Comparison of ENCODE assay signal across 26 cellular contexts in the genomic region with DNA sequence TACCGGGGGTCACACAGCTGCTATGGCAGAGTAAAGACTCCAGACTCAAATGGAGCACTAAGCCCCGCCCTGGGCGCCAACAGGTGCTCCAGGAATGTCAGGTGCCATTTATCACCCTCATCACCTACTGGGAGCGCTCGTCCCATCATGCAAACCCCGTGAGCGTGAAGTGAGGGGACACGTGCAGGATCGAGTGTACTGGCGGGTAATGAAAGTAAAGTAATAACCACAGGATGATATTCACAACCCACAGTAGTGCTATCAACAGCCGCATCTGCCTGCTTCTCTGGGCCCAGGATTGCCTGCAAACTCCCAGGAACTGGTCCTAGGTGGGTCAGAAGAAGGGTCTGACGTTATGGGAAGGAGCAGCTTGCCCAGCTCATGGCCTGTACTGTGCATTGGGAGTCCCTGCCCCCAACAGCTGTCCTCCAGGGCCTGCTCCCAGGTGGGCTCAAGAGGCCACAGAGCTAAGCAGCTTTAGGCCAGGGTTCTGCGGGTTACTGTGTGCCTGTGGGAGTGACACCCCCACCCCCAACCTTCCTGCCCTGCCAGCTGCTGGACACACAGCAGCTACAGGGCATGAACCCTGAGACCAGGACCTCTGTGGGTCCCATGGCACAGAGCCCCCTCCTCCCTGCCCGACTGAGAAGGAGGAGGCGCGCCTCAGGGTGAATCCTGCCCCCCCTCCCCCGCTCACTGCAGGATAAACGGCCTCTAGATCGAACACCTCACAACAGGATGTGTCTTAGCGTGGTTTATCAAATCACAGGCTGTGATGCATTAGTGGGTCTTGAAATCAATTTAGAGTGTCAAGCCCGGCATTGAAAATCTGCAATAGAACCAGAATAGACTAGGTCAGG.
"Had no signal": no experiment of that assay in that cellular context is flagged by ENCODE, and none has a peak within 500 bp of the region (broad histone marks: within the 10 kb centered on the region; RNA-seq: fewer than 3 reads in every experiment).

No MANE protein-coding gene starts in this region.

- H3K27ac Mint-ChIP-seq: activated CD4-positive, alpha-beta memory T cell treated with anti-CD3 and anti-CD28 coated beads for 36 hours; activated CD4-positive, alpha-beta T cell treated with anti-CD3 and anti-CD28 coated beads for 36 hours; activated naive CD4-positive, alpha-beta T cell treated with anti-CD3 and anti-CD28 coated beads, Interleukin-2, amount 50 U/mL, for 72 hours; activated T-helper 1 cell treated with anti-CD3 and anti-CD28 coated beads, Interleukin-12 subunit alpha, Interleukin-12 subunit beta, Interleukin-2, Interleukin-4 antibody, amounts not matched to agents 30 ng/mL and 10 ng/mL and 1 ng/mL, durations not matched to agents 14 hours and 24 hours and 36 hours; immature natural killer cell; memory B cell; naive B cell; stimulated activated effector memory CD8-positive, alpha-beta T cell treated with anti-CD3 and anti-CD28 coated beads, Interleukin-12 subunit alpha, Interleukin-12 subunit beta, amount 100 ng/mL, for 72 hours; WTC11 had no signal

- H3K4me3 Mint-ChIP-seq: activated CD4-positive, alpha-beta memory T cell treated with anti-CD3 and anti-CD28 coated beads for 36 hours; activated CD4-positive, alpha-beta T cell treated with anti-CD3 and anti-CD28 coated beads for 36 hours; activated T-helper 1 cell treated with anti-CD3 and anti-CD28 coated beads, Interleukin-12 subunit alpha, Interleukin-12 subunit beta, Interleukin-2, Interleukin-4 antibody, amounts not matched to agents 30 ng/mL and 10 ng/mL and 1 ng/mL, durations not matched to agents 14 hours and 24 hours and 36 hours; immature natural killer cell; memory B cell; naive B cell; stimulated activated effector memory CD8-positive, alpha-beta T cell treated with anti-CD3 and anti-CD28 coated beads, Interleukin-12 subunit alpha, Interleukin-12 subunit beta, amount 100 ng/mL, for 72 hours; WTC11 had no signal

- H3K4me1 Mint-ChIP-seq: activated CD4-positive, alpha-beta T cell treated with anti-CD3 and anti-CD28 coated beads for 36 hours; immature natural killer cell; naive B cell; stimulated activated effector memory CD8-positive, alpha-beta T cell treated with anti-CD3 and anti-CD28 coated beads, Interleukin-12 subunit alpha, Interleukin-12 subunit beta, amount 100 ng/mL, for 72 hours had no signal

- H3K4me1 ChIP-seq: adrenal gland, gastrocnemius medialis, parathyroid adenoma, stomach had no signal

- H3K4me3 ChIP-seq: adrenal gland, gastrocnemius medialis, mucosa of descending colon, sigmoid colon, stomach, vagina had no signal

- H3K9me3 ChIP-seq: adrenal gland, gastrocnemius medialis, mucosa of descending colon, neutrophil, sigmoid colon, stomach, vagina had no signal

- H3K27me3 Mint-ChIP-seq: activated CD4-positive, alpha-beta T cell treated with anti-CD3 and anti-CD28 coated beads for 36 hours had no signal

- H3K27me3 ChIP-seq: adrenal gland, neutrophil, sigmoid colon, vagina had no signal

- H3K36me3 ChIP-seq: adrenal gland, gastrocnemius medialis, neutrophil, sigmoid colon, stomach, vagina had no signal

- H3K9me3 Mint-ChIP-seq: activated CD4-positive, alpha-beta memory T cell treated with anti-CD3 and anti-CD28 coated beads for 36 hours; activated naive CD4-positive, alpha-beta T cell treated with anti-CD3 and anti-CD28 coated beads, Interleukin-2, amount 50 U/mL, for 72 hours; activated T-helper 1 cell treated with anti-CD3 and anti-CD28 coated beads, Interleukin-12 subunit alpha, Interleukin-12 subunit beta, Interleukin-2, Interleukin-4 antibody, amounts not matched to agents 30 ng/mL and 10 ng/mL and 1 ng/mL, durations not matched to agents 14 hours and 24 hours and 36 hours; immature natural killer cell; memory B cell; naive B cell; stimulated activated effector memory CD8-positive, alpha-beta T cell treated with anti-CD3 and anti-CD28 coated beads, Interleukin-12 subunit alpha, Interleukin-12 subunit beta, amount 100 ng/mL, for 72 hours; WTC11 had no signal

- H3K27ac ChIP-seq: adrenal gland, gastrocnemius medialis, neutrophil, parathyroid adenoma, sigmoid colon, stomach, vagina had no signal

- DNase-seq: activated CD4-positive, alpha-beta memory T cell treated with anti-CD3 and anti-CD28 coated beads for 36 hours; activated CD4-positive, alpha-beta T cell treated with anti-CD3 and anti-CD28 coated beads for 36 hours; activated gamma-delta T cell treated with Interleukin-2 at 50 U/mL for 16 hours; activated T-cell treated with anti-CD3 and anti-CD28 coated beads for 4 hours; adrenal gland; cerebellar nuclear complex; effector CD4-positive, alpha-beta T cell; gastrocnemius medialis; immature natural killer cell; kidney glomerular epithelial cell; left ventricle myocardium superior; mucosa of descending colon; naive B cell; sigmoid colon; stimulated activated CD4-positive, alpha-beta T cell treated with anti-CD3 and anti-CD28 coated beads, Interleukin-4, amount 100 ng/mL, for 24 hours; stomach; trophoblast cell had no signal

- H3K36me3 Mint-ChIP-seq: activated CD4-positive, alpha-beta memory T cell treated with anti-CD3 and anti-CD28 coated beads for 36 hours; activated naive CD4-positive, alpha-beta T cell treated with anti-CD3 and anti-CD28 coated beads, Interleukin-2, amount 50 U/mL, for 72 hours; immature natural killer cell; memory B cell; naive B cell; stimulated activated effector memory CD8-positive, alpha-beta T cell treated with anti-CD3 and anti-CD28 coated beads, Interleukin-12 subunit alpha, Interleukin-12 subunit beta, amount 100 ng/mL, for 72 hours; WTC11 had no signal

- ATAC-seq: activated CD4-positive, alpha-beta T cell treated with anti-CD3 and anti-CD28 coated beads for 36 hours; activated naive CD4-positive, alpha-beta T cell treated with anti-CD3 and anti-CD28 coated beads, Interleukin-2, amount 50 U/mL, for 72 hours; esophagus mucosa; gastrocnemius medialis; left ventricle myocardium superior; mucosa of descending colon; stimulated activated effector memory CD8-positive, alpha-beta T cell treated with anti-CD3 and anti-CD28 coated beads, Interleukin-12 subunit alpha, Interleukin-12 subunit beta, amount 100 ng/mL, for 72 hours; WTC11 had no signal
